ENCODE assay signal across 8 cellular contexts in the genomic region with DNA sequence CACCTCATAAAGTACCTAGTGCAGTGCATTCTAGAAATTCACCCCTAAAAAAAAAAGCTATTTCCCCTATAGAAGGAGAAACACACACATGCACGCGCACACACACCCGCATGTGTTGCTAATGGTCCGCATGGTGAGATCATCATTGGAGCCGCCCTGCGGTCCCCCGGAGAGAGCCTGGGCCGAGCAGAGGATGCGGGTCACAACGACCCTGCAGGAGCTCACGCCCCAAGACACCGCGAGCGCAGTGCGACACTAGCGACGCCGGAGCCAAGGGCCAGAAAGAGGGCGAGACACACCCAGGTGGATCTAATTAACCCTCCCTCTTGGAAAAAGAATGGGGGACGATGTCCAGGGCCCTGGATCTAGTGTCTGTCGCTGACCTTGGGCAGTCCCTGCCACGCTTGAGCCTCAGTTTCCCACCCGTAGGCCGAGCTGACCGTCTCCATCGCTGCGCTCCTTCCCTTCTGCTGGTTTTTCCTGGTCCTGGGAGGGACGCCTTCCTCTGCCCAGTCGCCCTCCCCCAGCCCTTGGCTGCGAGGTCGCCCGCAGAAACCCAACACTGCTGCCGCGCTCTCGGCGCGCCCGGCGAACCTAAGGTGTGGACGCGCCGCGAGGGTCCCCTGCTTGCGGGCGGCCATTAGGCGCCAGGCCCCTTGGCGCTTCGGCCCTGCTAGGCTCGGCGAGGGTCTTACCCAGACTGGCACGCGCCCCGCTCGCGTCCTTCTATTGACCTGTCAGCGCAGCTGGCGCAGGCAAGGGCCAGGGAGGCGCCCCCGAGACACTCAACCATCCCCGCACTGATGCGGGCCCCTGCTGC. TPM values are rescaled to one million over a fixed set of nuclear protein-coding genes. Genes with fewer than 3 reads are reported as not detected.
DNase-seq lines count a peak whose midpoint lies in the region; ATAC-seq and TF ChIP-seq lines count a peak whose summit lies in the region.

No MANE protein-coding gene starts in this region.

- no peak for TF ChIP-seq CTCF in HFF-Myc (IDR thresholded peaks at IDR 0.05; ENCODE audit: low read depth, low read length, missing control alignments)
- no peak for TF ChIP-seq CTCF in GM13977 (IDR thresholded peaks at IDR 0.05; ENCODE audit: extremely low read depth, insufficient read depth, missing control alignments)

- H3K27me3 ChIP-seq in muscle layer of duodenum (ENCODE audit: low read depth, low read length): no peaks in the 10 kb centered on the region

- peaks cover 0 to 18% of the 10 kb centered on the region in 2 donors for H3K4me1 ChIP-seq in muscle layer of duodenum (ENCODE audit: control insufficient read depth in 1 of 2, insufficient read depth in 2 of 2, low read length in 2 of 2)

- ATAC-seq in esophagus mucosa: peak; percentile 58
- no peak for ATAC-seq in HG02623 (IDR thresholded peaks at IDR 0.05; ENCODE audit: unreplicated experiment)

- no peaks in the 10 kb centered on the region for H3K9me3 ChIP-seq in muscle layer of duodenum (ENCODE audit: control insufficient read depth in 1 of 2, low read length in 2 of 2)

- no peaks in the 10 kb centered on the region for H3K36me3 ChIP-seq in muscle layer of duodenum (ENCODE audit: control insufficient read depth in 1 of 2, insufficient read depth in 2 of 2, low read length in 2 of 2)

- peak overlapping the region; percentile 67 for H3K4me3 ChIP-seq in HFF-Myc (replicated peaks; ENCODE audit: low read depth, low read length)
- H3K4me3 ChIP-seq in muscle layer of duodenum (ENCODE audit: low read depth in 1 of 2, low read length in 2 of 2): peak overlapping the region; percentile 71 to 75

- H3K27ac ChIP-seq in muscle layer of duodenum (ENCODE audit: low read length): peak overlapping the region; percentile 48

- DNase-seq in HFF-Myc (ENCODE audit: extremely low read depth, low read depth): no peak
- peak; percentile 39 for DNase-seq in RPMI7951 (ENCODE audit: low read depth)
- no peak for DNase-seq in GM13977 (ENCODE audit: low spot score)
- no peak for DNase-seq in AML-193 (lab: John Stamatoyannopoulos, UW)
- no peak for DNase-seq in GM19238 (ENCODE audit: insufficient read length, low spot score)

- in situ Hi-C loops in GM13977 (cut with MboI; ENCODE audit: low pct_unique_long_range_greater_than_20kb, low sequenced_read_pairs, unreplicated experiment): no loop called here

RNA-seq across cellular contexts. Expression of gene RNF20, which starts 47.6 kb away (rescaled TPM):
- 28.3 and 29.2 TPM in 2 replicates for total RNA-seq in RPMI7951 (2014; rRNA removed; shearing (Covaris generic))
- total RNA-seq in esophagus mucosa: 36.9 TPM

RNA-seq across cellular contexts. Expression of gene ALDOB, which starts 50.5 kb away (rescaled TPM):
- not detected in 2 replicates for total RNA-seq in RPMI7951 (2014; rRNA removed; shearing (Covaris generic))
- 0.08 TPM for total RNA-seq in esophagus mucosa
